In genomic region chr12:89544730-89545184, GRCh38 we compare ENCODE assay signal across 8 cellular contexts. TPM values are rescaled to one million over a fixed set of nuclear protein-coding genes. Genes with fewer than 3 reads are reported as not detected.
DNase-seq lines count a peak whose midpoint lies in the region; ATAC-seq and TF ChIP-seq lines count a peak whose summit lies in the region.

No MANE protein-coding gene starts in this region.

- POLR2A ChIA-PET in PC-3 (lab: Charles Lee; ENCODE audit: unreplicated experiment): interaction anchor here (0.5 kb wide), 1 partner anchor 155 kb away, joined by 5 read pairs; no protein-coding TSS in a partner anchor

- TF ChIP-seq CTCF in hepatocyte (IDR thresholded peaks at IDR 0.05; ENCODE audit: poor library complexity): no peak
- no peak for TF ChIP-seq CTCF in transverse colon (IDR thresholded peaks at IDR 0.05)
- no peak for TF ChIP-seq CTCF in PC-3 (conservative IDR thresholded peaks at IDR 0.05; ENCODE audit: low read depth, low read length)

- no peaks in the 10 kb centered on the region for H4K20me1 ChIP-seq in hepatocyte (ENCODE audit: insufficient read depth, poor library complexity, severe bottlenecking)
- no peaks in the 10 kb centered on the region for H4K20me1 ChIP-seq in PC-3 (ENCODE audit: low read length)

- no peaks in the 10 kb centered on the region for H3K9me3 ChIP-seq in SJSA1 (replicated peaks)
- no peaks in the 10 kb centered on the region for H3K9me3 ChIP-seq in hepatocyte (ENCODE audit: low read depth)
- H3K9me3 ChIP-seq in transverse colon: no peaks in the 10 kb centered on the region
- no peaks in the 10 kb centered on the region for H3K9me3 ChIP-seq in PC-3 (ENCODE audit: low read length)

- no peak for ATAC-seq in PC-3

- no peaks in the 10 kb centered on the region for H3K9me3 Mint-ChIP-seq in activated naive CD4-positive, alpha-beta T cell treated with anti-CD3 and anti-CD28 coated beads for 36 hours

- peaks cover 42% of the 10 kb centered on the region for H3K4me1 ChIP-seq in SJSA1 (replicated peaks)
- H3K4me1 ChIP-seq in hepatocyte (ENCODE audit: insufficient read depth): no peaks in the 10 kb centered on the region
- peaks cover 0 to 17% (median 10%) of the 10 kb centered on the region in 4 donors for H3K4me1 ChIP-seq in transverse colon
- H3K4me1 ChIP-seq in PC-3 (ENCODE audit: insufficient read depth, low read length): peaks cover 6% of the 10 kb centered on the region

- no peaks in the 10 kb centered on the region for H3K36me3 ChIP-seq in SJSA1
- H3K36me3 ChIP-seq in hepatocyte (replicated peaks; ENCODE audit: insufficient read depth, low read depth): no peaks in the 10 kb centered on the region
- H3K36me3 ChIP-seq in transverse colon: no peaks in the 10 kb centered on the region
- no peaks in the 10 kb centered on the region for H3K36me3 ChIP-seq in PC-3 (ENCODE audit: low read depth, low read length)

- H3K27me3 Mint-ChIP-seq in activated naive CD4-positive, alpha-beta T cell treated with anti-CD3 and anti-CD28 coated beads for 36 hours (ENCODE audit: low read depth): no peaks in the 10 kb centered on the region

- CTCF ChIA-PET in PC-3 (lab: Charles Lee): no interaction called here
- CTCF ChIA-PET in activated naive CD4-positive, alpha-beta T cell treated with anti-CD3 and anti-CD28 coated beads for 36 hours (lab: Charles Lee): interaction anchor here (0.6 to 3.2 kb wide), 9 partner anchors 11 to 1396 kb away, joined by 3 to 27 read pairs (median 4); no protein-coding TSS in a partner anchor

- H3K4me1 Mint-ChIP-seq in activated naive CD4-positive, alpha-beta T cell treated with anti-CD3 and anti-CD28 coated beads for 36 hours (ENCODE audit: low read depth): peaks cover 4% of the 10 kb centered on the region

- no peak overlapping the region for H3K4me3 Mint-ChIP-seq in activated naive CD4-positive, alpha-beta T cell treated with anti-CD3 and anti-CD28 coated beads for 36 hours

- no TSS peak for BruUV-seq in PC-3 (replicated peaks; lab: Mats Ljungman, UMichigan)

- no peaks in the 10 kb centered on the region for H3F3A ChIP-seq in PC-3 (ENCODE audit: low read length, unreplicated experiment)

- peak; percentile 4 to 42 for DNase-seq in NCI-H2081 (lab: John Stamatoyannopoulos, UW)
- DNase-seq in NCI-H2081 treated with DMSO at 0.1 percent for 48 hours (lab: John Stamatoyannopoulos, UW): no peak
- DNase-seq in SJSA1 (ENCODE audit: low read depth in 1 of 2, low spot score in 2 of 2): peak; percentile 74 to 82
- peak; percentile 32 for DNase-seq in hepatocyte (ENCODE audit: low spot score)
- peak; percentile 33 for DNase-seq in transverse colon
- DNase-seq in activated CD4-positive, alpha-beta T cell treated with anti-CD3 and anti-CD28 coated beads for 4 hours: no peak
- no peak for DNase-seq in PC-3
- DNase-seq in activated naive CD4-positive, alpha-beta T cell treated with anti-CD3 and anti-CD28 coated beads for 36 hours: no peak

- H3K27ac ChIP-seq in SJSA1 (peak overlapping the region; percentile 37), hepatocyte (no peak overlapping the region), transverse colon (no peak overlapping the region), PC-3 (ENCODE audit: low read length) (no peak overlapping the region)

- no peak overlapping the region for H3K27ac Mint-ChIP-seq in activated naive CD4-positive, alpha-beta T cell treated with anti-CD3 and anti-CD28 coated beads for 36 hours

- no peak overlapping the region for H3K4me3 ChIP-seq in SJSA1
- H3K4me3 ChIP-seq in hepatocyte: no peak overlapping the region
- H3K4me3 ChIP-seq in transverse colon: no peak overlapping the region
- no peak overlapping the region for H3K4me3 ChIP-seq in PC-3 (ENCODE audit: low read length)

- no peak overlapping the region for H3K4me2 ChIP-seq in hepatocyte
- H3K4me2 ChIP-seq in PC-3 (ENCODE audit: low read length): no peak overlapping the region

- TF ChIP-seq EP300 in transverse colon (IDR thresholded peaks at IDR 0.05; ENCODE audit: low read depth): no peak

- 46% methylated on average over 5 of the region's 5 CpGs for WGBS in hepatocyte (ENCODE audit: low lambda C conversion rate, missing lambda C conversion rate)
- 25 to 44% methylated on average over 2 to 5 of the region's 5 CpGs for WGBS in transverse colon (ENCODE audit: low coverage in 1 of 2), 2 donors

- H3K27me3 ChIP-seq in SJSA1 (replicated peaks) (no peaks in the 10 kb centered on the region), hepatocyte (no peaks in the 10 kb centered on the region), transverse colon (no peaks in the 10 kb centered on the region), PC-3 (ENCODE audit: low read length) (no peaks in the 10 kb centered on the region)

- in situ Hi-C loops in transverse colon (cut with MboI; ENCODE audit: low pct_ligation_motif_present in 1 of 4, low pct_unique_long_range_greater_than_20kb in 1 of 4, low sequenced_read_pairs in 3 of 4): loop anchor here in 3 of 4 donors (10.0 kb wide), 2 partner anchors 420 to 560 kb away; no protein-coding TSS in a partner anchor

- H3K36me3 Mint-ChIP-seq in activated naive CD4-positive, alpha-beta T cell treated with anti-CD3 and anti-CD28 coated beads for 36 hours (ENCODE audit: low read depth): no peaks in the 10 kb centered on the region

- no peak for TF ChIP-seq POLR2A in transverse colon (IDR thresholded peaks at IDR 0.05)

- H3K9me2 ChIP-seq in hepatocyte (replicated peaks; ENCODE audit: insufficient read depth) (no peaks in the 10 kb centered on the region), PC-3 (replicated peaks; ENCODE audit: low read length) (no peaks in the 10 kb centered on the region)

- H3K9ac ChIP-seq in PC-3 (ENCODE audit: low read length): no peak overlapping the region

- no peak overlapping the region for H2AFZ ChIP-seq in hepatocyte
- H2AFZ ChIP-seq in PC-3 (ENCODE audit: low read length): no peak overlapping the region

- H3K79me2 ChIP-seq in hepatocyte: no peaks in the 10 kb centered on the region
- H3K79me2 ChIP-seq in PC-3 (ENCODE audit: low read length): no peaks in the 10 kb centered on the region

- intact Hi-C loops in transverse colon (cut with DNase I; ENCODE audit: low total_unique reads) (no loop called here), PC-3 (cut with micrococcal nuclease) (loop anchor here (5.0 kb wide), 4 partner anchors 708 to 1398 kb away; no protein-coding TSS in a partner anchor)
- intact Hi-C loops in activated naive CD4-positive, alpha-beta T cell treated with anti-CD3 and anti-CD28 coated beads for 36 hours (cut with micrococcal nuclease): loop anchor here (5.0 to 10.0 kb wide), 3 partner anchors 418 to 1413 kb away; partner anchors contain the start of gene CCER1

RNA-seq across cellular contexts. Expression of gene POC1B, which starts 18.9 kb away (rescaled TPM):
- total RNA-seq in SJSA1 (2014; rRNA removed; shearing (Covaris generic)): 35.1 and 39.4 TPM in 2 replicates
- total RNA-seq in hepatocyte (18.9 and 20.0 TPM in 2 replicates), transverse colon (10 to 100 TPM in 3 of 4 donors, 1 to 10 TPM in 1; 7.8 to 68.5 (median 33.8) TPM), PC-3 (2014; rRNA removed) (21.5 and 25.0 TPM in 2 replicates)
- polyA plus RNA-seq in hepatocyte: 10.3 and 11.6 TPM in 2 replicates
- total RNA-seq in activated naive CD4-positive, alpha-beta T cell treated with anti-CD3 and anti-CD28 coated beads for 36 hours: 10 to 100 TPM; 22.8 to 25.7 TPM

RNA-seq across cellular contexts. Expression of gene GALNT4, which starts 20.2 kb away (rescaled TPM):
- 9.4 and 10.2 TPM in 2 replicates for total RNA-seq in SJSA1 (2014; rRNA removed; shearing (Covaris generic))
- total RNA-seq in hepatocyte (15.4 and 19.2 TPM in 2 replicates), transverse colon (10 to 100 TPM; 11.5 to 37.2 (median 26.1) TPM), PC-3 (2014; rRNA removed) (6.8 and 8.1 TPM in 2 replicates)
- 4.6 and 6.9 TPM in 2 replicates for polyA plus RNA-seq in hepatocyte
- 1 to 10 TPM; 2.9 to 3.4 TPM for total RNA-seq in activated naive CD4-positive, alpha-beta T cell treated with anti-CD3 and anti-CD28 coated beads for 36 hours

Comparison
In these comparisons a context has a peak if more than half of its experiments do, and no peak if none do; other contexts are left out.
1. DNase-seq: peak in NCI-H2081 (2 of 2), SJSA1 (2 of 2), hepatocyte (single experiment) and transverse colon (single experiment); none in NCI-H2081 treated with DMSO at 0.1 percent for 48 hours (single experiment), activated CD4-positive, alpha-beta T cell treated with anti-CD3 and anti-CD28 coated beads for 4 hours (0 of 2), PC-3 (single experiment) and activated naive CD4-positive, alpha-beta T cell treated with anti-CD3 and anti-CD28 coated beads for 36 hours (single experiment).